35 cellular contexts compared by ENCODE assay signal in genomic region chr11:30370164-30370563, GRCh38.
"Had no signal": no experiment of that assay in that cellular context is flagged by ENCODE, and none has a peak within 500 bp of the region (broad histone marks: within the 10 kb centered on the region; RNA-seq: fewer than 3 reads in every experiment).

No MANE protein-coding gene starts in this region.

- H3K4me3 ChIP-seq: MG63 had no signal

- DNase-seq: Karpas-422, Kasumi-1, MG63, MM.1S, MV-4-11, NCI-H1048, NCI-H1092, NCI-H1092 treated with DMSO at 0.1 percent for 48 hours, NCI-H1105, NCI-H1105 treated with DMSO at 0.1 percent for 48 hours, NCI-H1417, NCI-H1417 treated with DMSO at 0.1 percent for 48 hours, NCI-H1436, NCI-H1436 treated with DMSO at 0.1 percent for 48 hours, NCI-H146, NCI-H1694, NCI-H1694 treated with DMSO at 0.1 percent for 48 hours, NCI-H187, NCI-H187 treated with DMSO at 0.1 percent for 48 hours, NCI-H1930, NCI-H2029, NCI-H2029 treated with DMSO at 0.1 percent for 48 hours, NCI-H2081, NCI-H2081 treated with DMSO at 0.1 percent for 48 hours, NCI-H2107, NCI-H2171, NCI-H2171 treated with DMSO at 0.1 percent for 48 hours, NCI-H2227 treated with DMSO at 0.1 percent for 48 hours, NCI-H226, NCI-H345, NCI-H446, NCI-H446 treated with DMSO at 0.1 percent for 48 hours, NCI-H510A, NCI-H510A treated with DMSO at 0.1 percent for 48 hours, NCI-H524 had no signal
